ENCODE assay signal across 8 cellular contexts in the genomic region with DNA sequence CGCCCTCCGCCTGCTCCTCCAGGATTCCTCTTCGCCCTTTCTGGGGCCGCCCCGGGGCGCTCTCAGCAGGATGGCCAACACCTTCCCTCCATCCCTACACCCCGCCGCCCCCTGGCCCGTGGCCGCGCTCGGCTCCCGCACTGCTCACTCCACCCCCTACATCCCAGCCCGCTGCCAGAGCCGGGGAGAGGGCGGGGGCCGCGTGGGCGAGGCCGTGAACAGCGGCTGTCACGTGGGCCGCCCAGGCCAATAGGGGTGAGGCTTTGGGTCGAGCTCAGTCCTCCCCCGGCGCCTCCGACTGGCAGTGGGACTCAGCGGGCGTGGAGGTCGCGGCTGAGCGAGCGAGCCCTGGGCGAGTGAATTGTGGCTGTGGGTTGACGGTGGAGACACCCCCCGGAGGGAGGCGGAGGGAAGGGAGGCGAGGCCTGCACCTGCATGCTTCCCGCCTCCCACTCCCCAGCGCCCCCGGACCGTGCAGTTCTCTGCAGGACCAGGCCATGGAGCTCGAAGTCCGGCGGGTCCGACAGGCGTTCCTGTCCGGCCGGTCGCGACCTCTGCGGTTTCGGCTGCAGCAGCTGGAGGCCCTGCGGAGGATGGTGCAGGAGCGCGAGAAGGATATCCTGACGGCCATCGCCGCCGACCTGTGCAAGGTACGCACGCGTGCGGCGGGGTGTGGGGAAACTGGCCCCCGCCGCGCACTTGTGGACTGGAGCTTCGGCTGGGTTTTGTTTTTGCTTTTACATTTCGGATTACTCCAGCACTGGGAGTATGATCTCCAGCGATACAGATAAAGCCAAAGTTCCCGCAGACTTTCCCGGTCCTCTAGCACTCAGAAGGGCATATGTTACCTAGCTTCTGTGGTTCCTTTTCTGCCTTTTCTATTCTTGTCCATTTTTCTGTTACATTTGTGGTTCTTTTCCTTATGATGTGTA.
DNase-seq lines count a peak whose midpoint lies in the region; ATAC-seq lines count a peak whose summit lies in the region.

Gene ALDH3A2, plus strand, starts transcription at position 277 of the 932 bp plus-strand sequence. Its CDS starts 221 bp downstream, at position 498.

- ATAC-seq in GM19043 (IDR thresholded peaks at IDR 0.05; ENCODE audit: low read depth, unreplicated experiment) (peak; percentile 91), HG03354 (IDR thresholded peaks at IDR 0.05; ENCODE audit: poor library complexity, severe bottlenecking, unreplicated experiment) (peak; percentile 93)

- peak; percentile 99 for DNase-seq in Ammon's horn (ENCODE audit: low spot score)
- DNase-seq in NCI-H446 treated with DMSO at 0.1 percent for 48 hours (lab: John Stamatoyannopoulos, UW) = peak; percentile 76
- peak; percentile 96 for DNase-seq in activated CD4-positive, CD25-positive, alpha-beta regulatory T cell treated with anti-CD3 and anti-CD28 coated beads, Interleukin-2, amount 50 U/mL, for 72 hours
- peak; percentile 96 for DNase-seq in cerebellar cortex (ENCODE audit: low spot score)
- DNase-seq in islet precursor cell = peak; percentile 100
- peak; percentile 84 to 93 (median 89) for DNase-seq in stimulated activated CD4-positive, alpha-beta T cell treated with anti-CD3 and anti-CD28 coated beads, Interleukin-12 subunit alpha, Interleukin-12 subunit beta, amount 100 ng/mL, for 48 hours (ENCODE audit: low read depth in 2 of 3, low spot score in 1 of 3)

Comparison
In these comparisons a context has a peak if more than half of its experiments do, and no peak if none do; other contexts are left out.
1. Peak in every context shown above with its lines: DNase-seq and ATAC-seq.